ENCODE assay signal across 4 cellular contexts in genomic region chr3:28868897-28869296, GRCh38.
TF ChIP-seq lines count a peak whose summit lies in the region.

No MANE protein-coding gene starts in this region.

TF ChIP-seq in A549, 52 proteins besides CTCF, POLR2A, EP300 and RAD21:
- TF ChIP-seq CBX8 (IDR thresholded peaks at IDR 0.05), result no peak
- TF ChIP-seq NFE2L2 (conservative IDR thresholded peaks at IDR 0.05; ENCODE audit: low read length), result peak; percentile 83
- no peak for TF ChIP-seq ESRRA (IDR thresholded peaks at IDR 0.05; ENCODE audit: borderline replicate concordance, low read length)
- peak; percentile 97 for TF ChIP-seq MAFK (IDR thresholded peaks at IDR 0.05; ENCODE audit: partially characterized antibody)
- TF ChIP-seq FOSB (CRISPR knock-in tag; IDR thresholded peaks at IDR 0.05), result no peak
- TF ChIP-seq FOXS1 (CRISPR knock-in tag; IDR thresholded peaks at IDR 0.05), result no peak
- no peak for TF ChIP-seq USF2 (IDR thresholded peaks at IDR 0.05)
- TF ChIP-seq HMGXB4 (CRISPR knock-in tag; IDR thresholded peaks at IDR 0.05; ENCODE audit: borderline replicate concordance), result no peak
- TF ChIP-seq SREBF2 (IDR thresholded peaks at IDR 0.05), result no peak

TF ChIP-seq in IMR-90, 13 proteins besides CTCF, POLR2A, EP300 and RAD21:
- TF ChIP-seq MAFK (IDR thresholded peaks at IDR 0.05; ENCODE audit: low read depth, low read length) (peak; percentile 97), MXI1 (IDR thresholded peaks at IDR 0.05; ENCODE audit: borderline replicate concordance, low read depth, low read length) (no peak), NFE2L2 (IDR thresholded peaks at IDR 0.05; ENCODE audit: low read depth, low read length) (peak; percentile 84)

TF ChIP-seq in H1, 55 proteins besides CTCF, POLR2A, EP300 and RAD21:
- no peak for TF ChIP-seq TAF7 (optimal IDR thresholded peaks at IDR 0.05; ENCODE audit: borderline replicate concordance, low read depth, low read length)
- TF ChIP-seq BACH1 (IDR thresholded peaks at IDR 0.05; ENCODE audit: low read length), result no peak
- TF ChIP-seq MAFK (IDR thresholded peaks at IDR 0.05; ENCODE audit: low read depth, low read length), result peak; percentile 85
- no peak for TF ChIP-seq HDAC6 (IDR thresholded peaks at IDR 0.05; ENCODE audit: low read depth, low read length)
- TF ChIP-seq SIX5 (IDR thresholded peaks at IDR 0.05; ENCODE audit: low read depth, low read length), result no peak

TF ChIP-seq in SK-N-SH, 30 proteins besides CTCF, POLR2A, EP300 and RAD21:
- TF ChIP-seq FOSL2 (IDR thresholded peaks at IDR 0.05; ENCODE audit: borderline replicate concordance, low read depth) (no peak), YY1 (IDR thresholded peaks at IDR 0.05; ENCODE audit: low read depth) (no peak), ZBTB33 (IDR thresholded peaks at IDR 0.05; ENCODE audit: borderline replicate concordance, low read depth) (no peak), JUND (IDR thresholded peaks at IDR 0.05) (no peak), IRF3 (IDR thresholded peaks at IDR 0.05; ENCODE audit: low read depth, low read length) (no peak), EZH2phosphoT487 (IDR thresholded peaks at IDR 0.05; ENCODE audit: borderline replicate concordance, low read depth) (no peak), MAX (IDR thresholded peaks at IDR 0.05; ENCODE audit: low read depth) (no peak), MXI1 (IDR thresholded peaks at IDR 0.05; ENCODE audit: low read depth, low read length) (no peak)
